8 cellular contexts compared by ENCODE assay signal in the genomic region with DNA sequence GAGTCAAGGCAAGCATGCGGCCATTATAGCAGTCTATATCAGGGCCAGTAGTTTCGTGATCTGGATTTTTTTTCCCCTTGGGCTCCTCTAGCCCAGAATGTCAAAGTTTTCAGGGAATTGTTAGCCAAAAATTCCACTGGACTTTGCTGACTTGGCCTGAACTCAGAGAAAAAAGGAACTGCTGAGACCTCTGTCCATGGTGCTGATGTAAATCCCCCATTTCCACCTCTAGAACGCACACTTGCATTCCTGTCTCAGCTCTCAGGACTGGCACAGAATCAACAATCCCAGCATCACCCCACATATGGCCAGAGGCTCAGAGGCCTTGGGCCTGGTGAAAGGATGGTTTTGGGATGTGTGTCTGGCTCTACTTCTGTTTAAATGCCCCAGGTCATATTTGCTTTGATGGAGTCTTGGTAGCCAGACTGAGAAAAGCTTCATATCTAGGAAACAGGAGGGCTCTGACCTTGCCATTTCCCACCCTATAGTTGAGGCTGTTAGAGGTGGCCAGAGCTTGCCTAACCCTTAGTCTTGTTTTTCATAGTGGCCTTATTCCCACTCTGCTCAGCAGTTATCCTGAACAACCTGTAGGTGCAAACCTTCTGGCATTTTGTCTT. TPM values are rescaled to one million over a fixed set of nuclear protein-coding genes. Genes with fewer than 3 reads are reported as not detected.
DNase-seq lines count a peak whose midpoint lies in the region; ATAC-seq and TF ChIP-seq lines count a peak whose summit lies in the region.

No MANE protein-coding gene starts in this region.

- peak; percentile 71 for DNase-seq in MCF 10A (ENCODE audit: unreplicated experiment)
- DNase-seq in breast epithelium (ENCODE audit: low spot score in 2 of 2), result no peak
- DNase-seq in OCI-M1 (lab: John Stamatoyannopoulos, UW), result peak; percentile 75
- no peak for DNase-seq in HPDE6-E6E7 (ENCODE audit: extremely low spot score)
- no peak for DNase-seq in stimulated activated naive CD8-positive, alpha-beta T cell treated with anti-CD3 and anti-CD28 coated beads, Interleukin-15, Interleukin-2, amounts not matched to agents 100 U/mL and 50 U/mL, for 24 hours

- no peaks in the 10 kb centered on the region for H3F3A ChIP-seq in neural cell (ENCODE audit: insufficient read depth, low read length, poor library complexity, severe bottlenecking)

- TF ChIP-seq RAD21 in neural cell (conservative IDR thresholded peaks at IDR 0.05), result no peak

- no peaks in the 10 kb centered on the region for H3K4me1 ChIP-seq in breast epithelium

- CTCF ChIA-PET in MCF 10A (lab: Yijun Ruan, JAX), result interaction anchor here (0.5 to 1.8 kb wide), 4 partner anchors 10 to 27 kb away, joined by 3 to 7 read pairs (median 4); no protein-coding TSS in a partner anchor

- no peak overlapping the region for H3K9ac ChIP-seq in neural cell (ENCODE audit: low read length)

- TF ChIP-seq CTCF in MCF 10A (IDR thresholded peaks at IDR 0.05; ENCODE audit: unreplicated experiment) (peak; percentile 14), breast epithelium (IDR thresholded peaks at IDR 0.05) (no peak), neural cell (IDR thresholded peaks at IDR 0.05; ENCODE audit: poor library complexity, severe bottlenecking) (no peak)

- TF ChIP-seq POLR2A in breast epithelium (IDR thresholded peaks at IDR 0.05), result no peak

- no peaks in the 10 kb centered on the region for H3K4me1 Mint-ChIP-seq in MCF 10A (ENCODE audit: insufficient read depth, unreplicated experiment)

- H3K36me3 ChIP-seq in breast epithelium (no peaks in the 10 kb centered on the region), neural cell (ENCODE audit: insufficient read depth, low read length) (no peaks in the 10 kb centered on the region)

- no peaks in the 10 kb centered on the region for H3K27me3 ChIP-seq in breast epithelium
- no peaks in the 10 kb centered on the region for H3K27me3 ChIP-seq in neural cell (ENCODE audit: insufficient read depth, low read depth, low read length)

- no peak overlapping the region for H3K4me2 ChIP-seq in neural cell (ENCODE audit: low read length)

- H3K9me3 ChIP-seq in breast epithelium (peaks cover 0 to 4% of the 10 kb centered on the region in 2 donors), neural cell (ENCODE audit: low read length) (no peaks in the 10 kb centered on the region)

- no peaks in the 10 kb centered on the region for H3K79me2 ChIP-seq in neural cell (replicated peaks; ENCODE audit: insufficient read depth, low read length)

- no peak overlapping the region for H3K4me3 Mint-ChIP-seq in MCF 10A (ENCODE audit: unreplicated experiment)

- H4K20me1 ChIP-seq in neural cell (ENCODE audit: insufficient read depth), result no peaks in the 10 kb centered on the region

- TF ChIP-seq EP300 in neural cell (conservative IDR thresholded peaks at IDR 0.05; ENCODE audit: poor library complexity, severe bottlenecking), result no peak

- H3K27me3 Mint-ChIP-seq in MCF 10A (ENCODE audit: insufficient read depth, unreplicated experiment), result peaks cover 22% of the 10 kb centered on the region

- no peaks in the 10 kb centered on the region for H3K36me3 Mint-ChIP-seq in MCF 10A (ENCODE audit: insufficient read depth, unreplicated experiment)

- H2AFZ ChIP-seq in neural cell (ENCODE audit: low read depth, low read length), result no peak overlapping the region

- no peaks in the 10 kb centered on the region for H3K9me2 ChIP-seq in neural cell (ENCODE audit: insufficient read depth, low read length)

- ATAC-seq in esophagus mucosa, result peak; percentile 56
- ATAC-seq in GM18858 (IDR thresholded peaks at IDR 0.05; ENCODE audit: unreplicated experiment), result no peak
- ATAC-seq in stimulated activated naive CD8-positive, alpha-beta T cell treated with anti-CD3 and anti-CD28 coated beads, Interleukin-15, Interleukin-2, amounts not matched to agents 100 U/mL and 50 U/mL, for 24 hours, result no peak

- intact Hi-C loops in MCF 10A (cut with micrococcal nuclease) (no loop called here), breast epithelium (cut with DNase I; ENCODE audit: low total_unique reads) (no loop called here)

- POLR2A ChIA-PET in MCF 10A (lab: Yijun Ruan, JAX), result interaction anchor here (0.7 to 0.8 kb wide), 2 partner anchors 9 to 20 kb away, joined by 3 to 4 read pairs; no protein-coding TSS in a partner anchor

- peaks cover 7% of the 10 kb centered on the region for H3K9me3 Mint-ChIP-seq in MCF 10A (ENCODE audit: unreplicated experiment)

- no peak overlapping the region for H3K4me3 ChIP-seq in breast epithelium
- H3K4me3 ChIP-seq in neural cell (ENCODE audit: low read length), result no peak overlapping the region

- H3K27ac ChIP-seq in breast epithelium, result no peak overlapping the region
- no peak overlapping the region for H3K27ac ChIP-seq in neural cell (ENCODE audit: low read length)

- no TSS peak for BruUV-seq in MCF 10A (replicated peaks; lab: Mats Ljungman, UMichigan)

- H3K27ac Mint-ChIP-seq in MCF 10A (ENCODE audit: low read depth, unreplicated experiment), result no peak overlapping the region

TF ChIP-seq in neural cell, 6 proteins besides CTCF, POLR2A, EP300 and RAD21:
- no peak for TF ChIP-seq EZH2 (IDR thresholded peaks at IDR 0.05; ENCODE audit: borderline replicate concordance, insufficient read depth, low read length, poor library complexity, severe bottlenecking)
- TF ChIP-seq SMC3 (conservative IDR thresholded peaks at IDR 0.05; ENCODE audit: poor library complexity), result no peak
- no peak for TF ChIP-seq TAF1 (IDR thresholded peaks at IDR 0.05; ENCODE audit: low read depth)
- TF ChIP-seq REST (IDR thresholded peaks at IDR 0.05; ENCODE audit: borderline replicate concordance), result peak; percentile 83
- no peak for TF ChIP-seq MXI1 (conservative IDR thresholded peaks at IDR 0.05; ENCODE audit: poor library complexity, severe bottlenecking)
- TF ChIP-seq POLR2AphosphoS5 (IDR thresholded peaks at IDR 0.05), result no peak

RNA-seq across cellular contexts. Expression of gene EFCAB14, which starts 16.9 kb away (rescaled TPM):
- 33.9 and 48.1 TPM in 2 replicates for total RNA-seq in MCF 10A (2022)
- total RNA-seq in breast epithelium, result 100 to 1,000 TPM in 2 of 3 donors, 10 to 100 TPM in 1; 92.8 to 128 (median 106) TPM
- total RNA-seq in esophagus mucosa, result 63.6 TPM
- polyA plus RNA-seq in neural cell, result 7.6 and 8.0 TPM in 2 replicates
- polyA minus RNA-seq in neural cell, result 16.1 and 17.8 TPM in 2 replicates

Comparison
In these comparisons a context has a peak if more than half of its experiments do, and no peak if none do; other contexts are left out.
1. DNase-seq: peak in MCF 10A (single experiment) and OCI-M1 (single experiment); none in breast epithelium (0 of 2), HPDE6-E6E7 (single experiment) and stimulated activated naive CD8-positive, alpha-beta T cell treated with anti-CD3 and anti-CD28 coated beads, Interleukin-15, Interleukin-2, amounts not matched to agents 100 U/mL and 50 U/mL, for 24 hours (single experiment).